2 cellular contexts compared by ENCODE assay signal in genomic region chr13:107216046-107216715, GRCh38.
TF ChIP-seq lines count a peak whose summit lies in the region.

No MANE protein-coding gene starts in this region.

TF ChIP-seq in IMR-90, 13 proteins besides CTCF, POLR2A, EP300 and RAD21 (continued from another document):
- TF ChIP-seq MXI1 (IDR thresholded peaks at IDR 0.05; ENCODE audit: borderline replicate concordance, low read depth, low read length), result no peak
- TF ChIP-seq MAZ (IDR thresholded peaks at IDR 0.05; ENCODE audit: borderline replicate concordance, low read depth, low read length), result no peak
- TF ChIP-seq ELK1 (IDR thresholded peaks at IDR 0.05; ENCODE audit: borderline replicate concordance, low read depth, low read length), result no peak
- no peak for TF ChIP-seq RFX5 (IDR thresholded peaks at IDR 0.05; ENCODE audit: low read depth, low read length)

TF ChIP-seq in WTC11, 78 proteins besides CTCF, POLR2A, EP300 and RAD21 (continued from another document):
- no peak for TF ChIP-seq E2F4 (CRISPR knock-in tag; IDR thresholded peaks at IDR 0.05; ENCODE audit: borderline replicate concordance, low read depth)
- TF ChIP-seq PREB (CRISPR knock-in tag; IDR thresholded peaks at IDR 0.05; ENCODE audit: borderline replicate concordance), result no peak
- no peak for TF ChIP-seq MYBL2 (CRISPR knock-in tag; IDR thresholded peaks at IDR 0.05)
